In genomic region chr12:19461986-19462385, GRCh38 we compare ENCODE assay signal across 2 cellular contexts.
TF ChIP-seq lines count a peak whose summit lies in the region.

No MANE protein-coding gene starts in this region.

TF ChIP-seq in SK-N-SH, 30 proteins besides CTCF, POLR2A, EP300 and RAD21 (continued from another document):
- TF ChIP-seq IRF3 (IDR thresholded peaks at IDR 0.05; ENCODE audit: low read depth, low read length) (no peak), EZH2phosphoT487 (IDR thresholded peaks at IDR 0.05; ENCODE audit: borderline replicate concordance, low read depth) (no peak), ZBTB33 (IDR thresholded peaks at IDR 0.05; ENCODE audit: borderline replicate concordance, low read depth) (no peak), GATA2 (CRISPR knock-in tag; IDR thresholded peaks at IDR 0.05) (no peak), TCF12 (IDR thresholded peaks at IDR 0.05) (no peak), TAF1 (IDR thresholded peaks at IDR 0.05; ENCODE audit: borderline replicate concordance, low read depth, low read length) (no peak)
- TF ChIP-seq, protein P1, sequence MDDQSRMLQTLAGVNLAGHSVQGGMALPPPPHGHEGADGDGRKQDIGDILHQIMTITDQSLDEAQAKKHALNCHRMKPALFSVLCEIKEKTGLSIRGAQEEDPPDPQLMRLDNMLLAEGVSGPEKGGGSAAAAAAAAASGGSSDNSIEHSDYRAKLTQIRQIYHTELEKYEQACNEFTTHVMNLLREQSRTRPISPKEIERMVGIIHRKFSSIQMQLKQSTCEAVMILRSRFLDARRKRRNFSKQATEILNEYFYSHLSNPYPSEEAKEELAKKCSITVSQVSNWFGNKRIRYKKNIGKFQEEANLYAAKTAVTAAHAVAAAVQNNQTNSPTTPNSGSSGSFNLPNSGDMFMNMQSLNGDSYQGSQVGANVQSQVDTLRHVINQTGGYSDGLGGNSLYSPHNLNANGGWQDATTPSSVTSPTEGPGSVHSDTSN (IDR thresholded peaks at IDR 0.05): no peak

TF ChIP-seq in SK-N-SH treated with all-trans-retinoic acid at 6 μM for 48 hours, 23 proteins besides CTCF, POLR2A, EP300 and RAD21:
- TF ChIP-seq CSRNP3 (CRISPR knock-in tag; IDR thresholded peaks at IDR 0.05): no peak
- TF ChIP-seq ZNF8 (CRISPR knock-in tag; IDR thresholded peaks at IDR 0.05): no peak
